1 cellular context compared by ENCODE assay signal in genomic region chr1:185367218-185367617, GRCh38.
TF ChIP-seq lines count a peak whose summit lies in the region.

No MANE protein-coding gene starts in this region.

TF ChIP-seq in IMR-90, 13 proteins besides CTCF, POLR2A, EP300 and RAD21:
- TF ChIP-seq BHLHE40 (IDR thresholded peaks at IDR 0.05; ENCODE audit: low read depth, low read length): no peak
- no peak for TF ChIP-seq MAZ (IDR thresholded peaks at IDR 0.05; ENCODE audit: borderline replicate concordance, low read depth, low read length)
